In genomic region chrX:143502196-143502595, GRCh38 we compare ENCODE assay signal across 5 cellular contexts. TPM values are rescaled to one million over a fixed set of nuclear protein-coding genes. Genes with fewer than 3 reads are reported as not detected.
"Had no signal": no experiment of that assay in that cellular context is flagged by ENCODE, and none has a peak within 500 bp of the region (broad histone marks: within the 10 kb centered on the region; RNA-seq: fewer than 3 reads in every experiment).

No MANE protein-coding gene starts in this region.

RNA-seq across cellular contexts. Expression of gene SPANXN3, which starts 15.1 kb away (rescaled TPM):
- total RNA-seq: HepG2, HT-29, IMR-90, K562 had no signal
- polyA plus RNA-seq: HepG2, IgD-negative memory B cell, IMR-90, K562 had no signal
